ENCODE assay signal across 25 cellular contexts in the genomic region with DNA sequence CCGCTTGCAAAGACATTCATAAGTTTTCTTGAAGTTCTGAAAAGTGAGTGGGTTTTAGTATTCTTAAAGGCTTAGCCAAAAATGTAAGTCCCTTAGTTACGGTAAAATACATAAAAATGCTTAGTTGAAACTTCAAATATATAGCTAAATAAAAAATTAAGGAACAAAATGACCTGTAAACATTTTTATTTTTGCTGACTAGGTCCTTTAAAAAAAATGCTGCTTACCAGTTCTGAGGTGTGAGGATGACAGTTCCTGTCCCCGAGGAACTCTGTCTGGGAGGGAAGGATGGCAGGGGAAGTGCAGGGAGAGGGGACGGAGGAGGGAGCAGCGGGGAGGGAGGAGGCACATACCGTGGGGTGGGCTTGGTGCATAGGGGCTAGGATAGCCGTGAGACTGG.
DNase-seq lines count a peak whose midpoint lies in the region; ATAC-seq, FAIRE-seq and TF ChIP-seq lines count a peak whose summit lies in the region.
"Had no signal": no experiment of that assay in that cellular context is flagged by ENCODE, and none has a peak within 500 bp of the region (broad histone marks: within the 10 kb centered on the region; RNA-seq: fewer than 3 reads in every experiment).

No MANE protein-coding gene starts in this region.

- H3K36me3 Mint-ChIP-seq in nephron (ENCODE audit: low read depth) = no peaks in the 10 kb centered on the region
- no peaks in the 10 kb centered on the region for H3K36me3 Mint-ChIP-seq in stimulated activated effector memory CD8-positive, alpha-beta T cell treated with anti-CD3 and anti-CD28 coated beads, Interleukin-12 subunit alpha, Interleukin-12 subunit beta, amount 100 ng/mL, for 72 hours
- H3K36me3 Mint-ChIP-seq: CD4-positive, alpha-beta memory T cell had no signal

- peaks cover 5% of the 10 kb centered on the region for H3K27me3 Mint-ChIP-seq in nephron (ENCODE audit: low read depth)

- DNase-seq in HepG2 (ENCODE audit: low spot score) (no peak), right lobe of liver (no peak), K562 (ENCODE audit: extremely low read depth in 1 of 4, low spot score in 3 of 4) (no peak), NCI-H774 (lab: John Stamatoyannopoulos, UW) (no peak), heart left ventricle (no peak), cerebellum (ENCODE audit: low spot score) (no peak)
- DNase-seq in stimulated activated effector memory CD8-positive, alpha-beta T cell treated with anti-CD3 and anti-CD28 coated beads, Interleukin-12 subunit alpha, Interleukin-12 subunit beta, amount 100 ng/mL, for 72 hours (ENCODE audit: low spot score in 2 of 2) = no peak
- DNase-seq: ACHN; AML-193; BE2C; Calu3; CD4-positive, alpha-beta memory T cell; COR-L47; DMS53; DMS79 treated with DMSO at 0.1 percent for 48 hours; GF-D8; H7; HCEC 1CT had no signal

- H3K9ac ChIP-seq in HepG2 (ENCODE audit: insufficient read depth, low read depth, low read length) (no peak overlapping the region), K562 (ENCODE audit: insufficient read depth in 1 of 2, low read depth in 2 of 2, low read length in 2 of 2) (no peak overlapping the region)
- H3K9ac ChIP-seq: BLaER1 treated with 17β-estradiol and CSF1 and Interleukin-3, amounts not matched to agents 10 nM and 100 nM had no signal

- H3K36me3 ChIP-seq in HepG2 (replicated peaks in 1 of 2; ENCODE audit: control insufficient read depth in 1 of 2, insufficient read depth in 2 of 2, low read length in 2 of 2) (no peaks in the 10 kb centered on the region), right lobe of liver (no peaks in the 10 kb centered on the region), K562 (ENCODE audit: control insufficient read depth, insufficient read depth, low read length) (no peaks in the 10 kb centered on the region), heart left ventricle (no peaks in the 10 kb centered on the region)
- H3K36me3 ChIP-seq: BE2C; BLaER1 treated with 17β-estradiol and CSF1 and Interleukin-3, amounts not matched to agents 10 nM and 100 nM had no signal

- H2AFZ ChIP-seq in HepG2 (ENCODE audit: low read length) = no peak overlapping the region
- no peak overlapping the region for H2AFZ ChIP-seq in K562 (ENCODE audit: low read depth, low read length)

- TF ChIP-seq POLR2A in HepG2 (IDR thresholded peaks at IDR 0.05; ENCODE audit: insufficient read depth in 1 of 2, low read depth in 2 of 2, low read length in 2 of 2) (no peak), right lobe of liver (IDR thresholded peaks at IDR 0.05) (no peak), K562 (conservative IDR thresholded peaks at IDR 0.05) (no peak), heart left ventricle (IDR thresholded peaks at IDR 0.05) (no peak)

- peaks cover 6% of the 10 kb centered on the region for H3K9me3 Mint-ChIP-seq in nephron
- H3K9me3 Mint-ChIP-seq in stimulated activated effector memory CD8-positive, alpha-beta T cell treated with anti-CD3 and anti-CD28 coated beads, Interleukin-12 subunit alpha, Interleukin-12 subunit beta, amount 100 ng/mL, for 72 hours = peaks cover 5% of the 10 kb centered on the region

- no peaks in the 10 kb centered on the region for H3K9me3 ChIP-seq in HepG2 (ENCODE audit: low read length)
- H3K9me3 ChIP-seq in right lobe of liver = no peaks in the 10 kb centered on the region
- no peaks in the 10 kb centered on the region for H3K9me3 ChIP-seq in K562 (replicated peaks; ENCODE audit: control insufficient read depth, insufficient read depth, low read depth, low read length)
- peaks cover 0 to 17% (median 3%) of the 10 kb centered on the region in 12 donors for H3K9me3 ChIP-seq in heart left ventricle
- H3K9me3 ChIP-seq: BE2C had no signal

- BruUV-seq in HepG2 (replicated peaks; lab: Mats Ljungman, UMichigan) (no TSS peak), K562 (replicated peaks; lab: Mats Ljungman, UMichigan) (no TSS peak)

- in situ Hi-C loops in HepG2 (cut with HindIII; ENCODE audit: extremely low pct_ligation_motif_present, low pct_unique_long_range_greater_than_20kb) (no loop called here), K562 (cut with MboI) (no loop called here)

- CTCF ChIA-PET in HepG2 (lab: Yijun Ruan, JAX; ENCODE audit: low intra/inter-chr PET ratio, low total read pairs) (no interaction called here), K562 (lab: Yijun Ruan, JAX; ENCODE audit: low intra/inter-chr PET ratio) (no interaction called here)

- H3K27me3 ChIP-seq in HepG2 (ENCODE audit: control insufficient read depth in 1 of 2, insufficient read depth in 2 of 2, low read length in 2 of 2) (peaks cover 0 to 16% of the 10 kb centered on the region in 2 experiments; a peak in 3 of 5 replicates), right lobe of liver (no peaks in the 10 kb centered on the region), K562 (ENCODE audit: control insufficient read depth in 2 of 2, insufficient read depth in 2 of 2, low read length in 2 of 2) (peaks cover 9 to 38% of the 10 kb centered on the region in 2 experiments), heart left ventricle (no peaks in the 10 kb centered on the region)
- H3K27me3 ChIP-seq: BE2C; BLaER1 treated with 17β-estradiol and CSF1 and Interleukin-3, amounts not matched to agents 10 nM and 100 nM had no signal

- ATAC-seq in HepG2 = no peak
- no peak for ATAC-seq in right lobe of liver
- no peak for ATAC-seq in K562
- no peak for ATAC-seq in stimulated activated effector memory CD8-positive, alpha-beta T cell treated with anti-CD3 and anti-CD28 coated beads, Interleukin-12 subunit alpha, Interleukin-12 subunit beta, amount 100 ng/mL, for 72 hours
- ATAC-seq in heart left ventricle = no peak

- FAIRE-seq in HepG2 (lab: Jason Lieb, UNC) (no peak), K562 (lab: Jason Lieb, UNC) (no peak)
- FAIRE-seq: A204.1, GM12891, H1 had no signal

- H4K20me1 ChIP-seq in HepG2 (ENCODE audit: insufficient read depth, low read length) (no peaks in the 10 kb centered on the region), K562 (replicated peaks; ENCODE audit: control insufficient read depth, insufficient read depth, low read length) (no peaks in the 10 kb centered on the region)
- H4K20me1 ChIP-seq: BLaER1 treated with 17β-estradiol and CSF1 and Interleukin-3, amounts not matched to agents 10 nM and 100 nM had no signal

- H3K4me1 Mint-ChIP-seq in nephron = peaks cover 20% of the 10 kb centered on the region
- H3K4me1 Mint-ChIP-seq in stimulated activated effector memory CD8-positive, alpha-beta T cell treated with anti-CD3 and anti-CD28 coated beads, Interleukin-12 subunit alpha, Interleukin-12 subunit beta, amount 100 ng/mL, for 72 hours = peaks cover 22% of the 10 kb centered on the region
- H3K4me1 Mint-ChIP-seq: CD4-positive, alpha-beta memory T cell had no signal

- H3K9me1 ChIP-seq in K562 (ENCODE audit: control insufficient read depth, insufficient read depth, low read length) = no peaks in the 10 kb centered on the region

- TF ChIP-seq EP300 in HepG2 (IDR thresholded peaks at IDR 0.05; ENCODE audit: low read depth in 2 of 2, low read length in 2 of 2) (no peak), HepG2 (CRISPR knock-in tag; IDR thresholded peaks at IDR 0.05; ENCODE audit: borderline replicate concordance) (no peak), K562 (IDR thresholded peaks at IDR 0.05; ENCODE audit: low read length) (no peak)

- TF ChIP-seq CTCF in HepG2 (CRISPR knock-in tag; IDR thresholded peaks at IDR 0.05) (no peak), right lobe of liver (IDR thresholded peaks at IDR 0.05) (no peak), K562 (IDR thresholded peaks at IDR 0.05 in 2 of 3, conservative IDR thresholded peaks at IDR 0.05 in 1 of 3; ENCODE audit: insufficient read depth in 2 of 3, low read depth in 1 of 3, low read length in 3 of 3) (no peak), nephron (IDR thresholded peaks at IDR 0.05; ENCODE audit: unreplicated experiment in 3 of 3) (no peak), heart left ventricle (IDR thresholded peaks at IDR 0.05) (no peak)

- peak overlapping the region in 2 of 3 experiments; percentile 31 for H3K27ac Mint-ChIP-seq in nephron
- H3K27ac Mint-ChIP-seq in stimulated activated effector memory CD8-positive, alpha-beta T cell treated with anti-CD3 and anti-CD28 coated beads, Interleukin-12 subunit alpha, Interleukin-12 subunit beta, amount 100 ng/mL, for 72 hours = peak overlapping the region; percentile 16
- H3K27ac Mint-ChIP-seq: CD4-positive, alpha-beta memory T cell had no signal

- H3K4me2 ChIP-seq in HepG2 (ENCODE audit: low read depth, low read length) (no peak overlapping the region), K562 (ENCODE audit: insufficient read depth, low read length) (no peak overlapping the region)
- H3K4me2 ChIP-seq: BLaER1 treated with 17β-estradiol and CSF1 and Interleukin-3, amounts not matched to agents 10 nM and 100 nM had no signal

- no peak overlapping the region for H3K4me3 ChIP-seq in HepG2 (replicated peaks in 1 of 3; ENCODE audit: insufficient read depth in 1 of 3, low read depth in 2 of 3, low read length in 3 of 3)
- H3K4me3 ChIP-seq in right lobe of liver = no peak overlapping the region
- no peak overlapping the region for H3K4me3 ChIP-seq in K562
- no peak overlapping the region for H3K4me3 ChIP-seq in heart left ventricle
- H3K4me3 ChIP-seq: BLaER1 treated with 17β-estradiol and CSF1 and Interleukin-3, amounts not matched to agents 10 nM and 100 nM had no signal

- H3K79me2 ChIP-seq in HepG2 (ENCODE audit: insufficient read depth, low read length) (no peaks in the 10 kb centered on the region), K562 (ENCODE audit: control insufficient read depth, insufficient read depth, low read length) (no peaks in the 10 kb centered on the region)

- H3K4me1 ChIP-seq in HepG2 (ENCODE audit: insufficient read depth, low read length) (peaks cover 6% of the 10 kb centered on the region), right lobe of liver (no peaks in the 10 kb centered on the region), K562 (replicated peaks in 1 of 2; ENCODE audit: control insufficient read depth in 2 of 2, insufficient read depth in 2 of 2, low read length in 2 of 2) (no peaks in the 10 kb centered on the region), heart left ventricle (peaks cover 0 to 4% (median 0%) of the 10 kb centered on the region in 12 donors)
- H3K4me1 ChIP-seq: BE2C had no signal

- no peak overlapping the region for H3K4me3 Mint-ChIP-seq in nephron
- no peak overlapping the region for H3K4me3 Mint-ChIP-seq in stimulated activated effector memory CD8-positive, alpha-beta T cell treated with anti-CD3 and anti-CD28 coated beads, Interleukin-12 subunit alpha, Interleukin-12 subunit beta, amount 100 ng/mL, for 72 hours
- H3K4me3 Mint-ChIP-seq: CD14-positive monocyte; CD4-positive, alpha-beta memory T cell had no signal

- H3K27ac ChIP-seq in HepG2 (ENCODE audit: extremely low read length, insufficient read depth, low read length) (no peak overlapping the region), right lobe of liver (no peak overlapping the region), K562 (ENCODE audit: extremely low read depth, low read depth, low read length) (no peak overlapping the region), heart left ventricle (no peak overlapping the region)
- H3K27ac ChIP-seq: 22Rv1; BLaER1 treated with 17β-estradiol and CSF1 and Interleukin-3, amounts not matched to agents 10 nM and 100 nM had no signal

- 53% methylated on average over 7 of the region's 7 CpGs for WGBS in HepG2 (ENCODE audit: low lambda C conversion rate)
- 69% methylated on average over 7 of the region's 7 CpGs for WGBS in right lobe of liver (ENCODE audit: insufficient coverage, low coverage, low lambda C conversion rate, missing lambda C conversion rate)
- WGBS in K562 (ENCODE audit: insufficient coverage, low coverage, missing lambda C conversion rate) = 7% methylated on average over 4 of the region's 7 CpGs
- WGBS in heart left ventricle, 4 donors = 66 to 77% (median 75%) methylated on average over 7 of the region's 7 CpGs

- POLR2A ChIA-PET in HepG2 (lab: Yijun Ruan, JAX) (no interaction called here), K562 (lab: Yijun Ruan, JAX) (no interaction called here)

- TF ChIP-seq RAD21 in HepG2 (CRISPR knock-in tag; IDR thresholded peaks at IDR 0.05) (no peak), K562 (CRISPR knock-in tag; conservative IDR thresholded peaks at IDR 0.05 in 1 of 2, IDR thresholded peaks at IDR 0.05 in 1 of 2) (no peak)

- intact Hi-C loops in HepG2 (cut with micrococcal nuclease; ENCODE audit: unreplicated experiment) = no loop called here
- intact Hi-C loops in right lobe of liver (cut with DNase I) = no loop called here
- intact Hi-C loops in K562 (cut with micrococcal nuclease) = no loop called here
- intact Hi-C loops in heart left ventricle (cut with DNase I) = no loop called here
